34 cellular contexts compared by ENCODE assay signal in genomic region chr12:65623507-65623906, GRCh38.
"Had no signal": no experiment of that assay in that cellular context is flagged by ENCODE, and none has a peak within 500 bp of the region (broad histone marks: within the 10 kb centered on the region; RNA-seq: fewer than 3 reads in every experiment).

No MANE protein-coding gene starts in this region.

- H3K27me3 ChIP-seq: body of pancreas, brain microvascular endothelial cell, breast epithelium had no signal

- ATAC-seq: activated CD8-positive, alpha-beta T cell treated with anti-CD3 and anti-CD28 coated beads for 36 hours; activated naive CD4-positive, alpha-beta T cell treated with anti-CD3 and anti-CD28 coated beads, Interleukin-2, amount 50 U/mL, for 72 hours; activated T-cell treated with anti-CD3 and anti-CD28 coated beads, Interleukin-2, amount 50 U/mL, for 4 hours; activated T-cell treated with anti-CD3 and anti-CD28 coated beads, Interleukin-2, amount 50 U/mL, for 72 hours; activated T-helper 17 cell treated with anti-CD3 and anti-CD28 coated beads, Interleukin-2, amount 50 U/mL, for 72 hours; body of pancreas; T-helper 17 cell had no signal

- H3K27me3 Mint-ChIP-seq: activated B cell treated with CpG ODN at 0.5 μM for 24 hours; activated CD4-positive, alpha-beta T cell treated with anti-CD3 and anti-CD28 coated beads, Interleukin-2, amount 10 ng/mL, durations not matched to agents 24 days and 14 days; T-helper 17 cell had no signal

- H3K4me1 Mint-ChIP-seq: activated B cell treated with CpG ODN at 0.5 μM for 24 hours; activated T-helper 17 cell treated with anti-CD3 and anti-CD28 coated beads, Interleukin-2, amount 50 U/mL, for 72 hours; T-helper 17 cell had no signal

- H3K36me3 ChIP-seq: adrenal gland, brain microvascular endothelial cell, breast epithelium had no signal

- H3K4me3 Mint-ChIP-seq: activated B cell treated with CpG ODN at 0.5 μM for 24 hours; activated CD4-positive, alpha-beta memory T cell treated with anti-CD3 and anti-CD28 coated beads for 36 hours; activated CD4-positive, alpha-beta T cell treated with anti-CD3 and anti-CD28 coated beads, Interleukin-2, amount 10 ng/mL, durations not matched to agents 24 days and 14 days; activated CD8-positive, alpha-beta T cell treated with anti-CD3 and anti-CD28 coated beads for 36 hours; activated naive CD4-positive, alpha-beta T cell treated with anti-CD3 and anti-CD28 coated beads for 36 hours; activated naive CD8-positive, alpha-beta T cell treated with anti-CD3 and anti-CD28 coated beads for 36 hours; activated T-cell treated with anti-CD3 and anti-CD28 coated beads, Interleukin-2, amount 50 U/mL, for 4 hours; activated T-cell treated with anti-CD3 and anti-CD28 coated beads, Interleukin-2, amount 50 U/mL, for 72 hours; activated T-helper 1 cell treated with anti-CD3 and anti-CD28 coated beads, Interleukin-12 subunit alpha, Interleukin-12 subunit beta, Interleukin-2, Interleukin-4 antibody, amounts not matched to agents 30 ng/mL and 10 ng/mL and 1 ng/mL, durations not matched to agents 14 hours and 24 hours and 36 hours; activated T-helper 17 cell treated with anti-CD3 and anti-CD28 coated beads, Interleukin-2, amount 50 U/mL, for 72 hours; T-helper 17 cell had no signal

- DNase-seq: activated B cell treated with CpG ODN at 0.5 μM for 24 hours; activated CD4-positive, alpha-beta memory T cell treated with anti-CD3 and anti-CD28 coated beads for 36 hours; activated CD4-positive, alpha-beta T cell treated with anti-CD3 and anti-CD28 coated beads for 4 hours; activated CD4-positive, alpha-beta T cell treated with anti-CD3 and anti-CD28 coated beads, Interleukin-2, amount 10 ng/mL, durations not matched to agents 24 days and 14 days; activated CD4-positive, alpha-beta T cell treated with anti-CD3 and anti-CD28 coated beads, Interleukin-2, amount 50 U/mL, for 1 hour; activated CD4-positive, alpha-beta T cell treated with anti-CD3 and anti-CD28 coated beads, Interleukin-2, amount 50 U/mL, for 4 hours; activated CD4-positive, CD25-positive, alpha-beta regulatory T cell treated with anti-CD3 and anti-CD28 coated beads, Interleukin-2, amount 50 U/mL, for 72 hours; activated CD8-positive, alpha-beta memory T cell treated with anti-CD3 and anti-CD28 coated beads, Interleukin-2, amount 50 U/mL, for 4 hours; activated CD8-positive, alpha-beta T cell treated with anti-CD3 and anti-CD28 coated beads for 36 hours; activated effector memory CD4-positive, alpha-beta T cell treated with anti-CD3 and anti-CD28 coated beads, Interleukin-2, amount 50 U/mL, for 16 hours; activated gamma-delta T cell treated with Interleukin-2 at 50 U/mL for 16 hours; activated naive CD4-positive, alpha-beta T cell; activated naive CD4-positive, alpha-beta T cell treated with anti-CD3 and anti-CD28 coated beads for 36 hours; activated naive CD4-positive, alpha-beta T cell treated with anti-CD3 and anti-CD28 coated beads, Interleukin-2, amount 50 U/mL, for 16 hours; activated naive CD8-positive, alpha-beta T cell treated with anti-CD3 and anti-CD28 coated beads for 36 hours; activated T-cell treated with anti-CD3 and anti-CD28 coated beads for 4 hours; activated T-cell treated with anti-CD3 and anti-CD28 coated beads, Interleukin-2, amount 50 U/mL, for 1 hour; activated T-cell treated with anti-CD3 and anti-CD28 coated beads, Interleukin-2, amount 50 U/mL, for 4 hours; activated T-cell treated with anti-CD3 and anti-CD28 coated beads, Interleukin-2, amount 50 U/mL, for 72 hours; adrenal gland; amniotic stem cell; aorta; body of pancreas; brain microvascular endothelial cell; central memory CD4-positive, alpha-beta T cell; T-helper 17 cell; T1000 had no signal

- H3K4me3 ChIP-seq: adrenal gland, body of pancreas, breast epithelium had no signal

- H3K9me3 Mint-ChIP-seq: activated B cell treated with CpG ODN at 0.5 μM for 24 hours; activated CD4-positive, alpha-beta memory T cell treated with anti-CD3 and anti-CD28 coated beads for 36 hours; activated CD4-positive, alpha-beta T cell treated with anti-CD3 and anti-CD28 coated beads, Interleukin-2, amount 10 ng/mL, durations not matched to agents 24 days and 14 days; activated CD8-positive, alpha-beta T cell treated with anti-CD3 and anti-CD28 coated beads for 36 hours; activated naive CD4-positive, alpha-beta T cell treated with anti-CD3 and anti-CD28 coated beads for 36 hours; activated naive CD4-positive, alpha-beta T cell treated with anti-CD3 and anti-CD28 coated beads, Interleukin-2, amount 50 U/mL, for 72 hours; activated naive CD8-positive, alpha-beta T cell treated with anti-CD3 and anti-CD28 coated beads for 36 hours; activated T-cell treated with anti-CD3 and anti-CD28 coated beads, Interleukin-2, amount 50 U/mL, for 4 hours; activated T-cell treated with anti-CD3 and anti-CD28 coated beads, Interleukin-2, amount 50 U/mL, for 72 hours; activated T-helper 1 cell treated with anti-CD3 and anti-CD28 coated beads, Interleukin-12 subunit alpha, Interleukin-12 subunit beta, Interleukin-2, Interleukin-4 antibody, amounts not matched to agents 30 ng/mL and 10 ng/mL and 1 ng/mL, durations not matched to agents 14 hours and 24 hours and 36 hours; activated T-helper 17 cell treated with anti-CD3 and anti-CD28 coated beads, Interleukin-2, amount 50 U/mL, for 72 hours had no signal

- H3K27ac ChIP-seq: adrenal gland, body of pancreas, brain microvascular endothelial cell, breast epithelium, VCaP had no signal

- H3K27ac Mint-ChIP-seq: activated B cell treated with CpG ODN at 0.5 μM for 24 hours; activated CD4-positive, alpha-beta memory T cell treated with anti-CD3 and anti-CD28 coated beads for 36 hours; activated CD4-positive, alpha-beta T cell treated with anti-CD3 and anti-CD28 coated beads, Interleukin-2, amount 10 ng/mL, durations not matched to agents 24 days and 14 days; activated CD8-positive, alpha-beta T cell treated with anti-CD3 and anti-CD28 coated beads for 36 hours; activated naive CD4-positive, alpha-beta T cell treated with anti-CD3 and anti-CD28 coated beads for 36 hours; activated naive CD4-positive, alpha-beta T cell treated with anti-CD3 and anti-CD28 coated beads, Interleukin-2, amount 50 U/mL, for 72 hours; activated naive CD8-positive, alpha-beta T cell treated with anti-CD3 and anti-CD28 coated beads for 36 hours; activated T-cell treated with anti-CD3 and anti-CD28 coated beads, Interleukin-2, amount 50 U/mL, for 72 hours; activated T-helper 1 cell treated with anti-CD3 and anti-CD28 coated beads, Interleukin-12 subunit alpha, Interleukin-12 subunit beta, Interleukin-2, Interleukin-4 antibody, amounts not matched to agents 30 ng/mL and 10 ng/mL and 1 ng/mL, durations not matched to agents 14 hours and 24 hours and 36 hours; activated T-helper 17 cell treated with anti-CD3 and anti-CD28 coated beads, Interleukin-2, amount 50 U/mL, for 72 hours; T-helper 17 cell had no signal

- H3K9me3 ChIP-seq: adrenal gland, body of pancreas, breast epithelium had no signal

- FAIRE-seq: astrocyte, TTC549 had no signal

- H3K36me3 Mint-ChIP-seq: activated CD4-positive, alpha-beta memory T cell treated with anti-CD3 and anti-CD28 coated beads for 36 hours; activated naive CD4-positive, alpha-beta T cell treated with anti-CD3 and anti-CD28 coated beads, Interleukin-2, amount 50 U/mL, for 72 hours; activated naive CD8-positive, alpha-beta T cell treated with anti-CD3 and anti-CD28 coated beads for 36 hours had no signal

- H3K4me1 ChIP-seq: adrenal gland, body of pancreas, breast epithelium had no signal
